Comparison of ENCODE assay signal across 8 cellular contexts in the genomic region with DNA sequence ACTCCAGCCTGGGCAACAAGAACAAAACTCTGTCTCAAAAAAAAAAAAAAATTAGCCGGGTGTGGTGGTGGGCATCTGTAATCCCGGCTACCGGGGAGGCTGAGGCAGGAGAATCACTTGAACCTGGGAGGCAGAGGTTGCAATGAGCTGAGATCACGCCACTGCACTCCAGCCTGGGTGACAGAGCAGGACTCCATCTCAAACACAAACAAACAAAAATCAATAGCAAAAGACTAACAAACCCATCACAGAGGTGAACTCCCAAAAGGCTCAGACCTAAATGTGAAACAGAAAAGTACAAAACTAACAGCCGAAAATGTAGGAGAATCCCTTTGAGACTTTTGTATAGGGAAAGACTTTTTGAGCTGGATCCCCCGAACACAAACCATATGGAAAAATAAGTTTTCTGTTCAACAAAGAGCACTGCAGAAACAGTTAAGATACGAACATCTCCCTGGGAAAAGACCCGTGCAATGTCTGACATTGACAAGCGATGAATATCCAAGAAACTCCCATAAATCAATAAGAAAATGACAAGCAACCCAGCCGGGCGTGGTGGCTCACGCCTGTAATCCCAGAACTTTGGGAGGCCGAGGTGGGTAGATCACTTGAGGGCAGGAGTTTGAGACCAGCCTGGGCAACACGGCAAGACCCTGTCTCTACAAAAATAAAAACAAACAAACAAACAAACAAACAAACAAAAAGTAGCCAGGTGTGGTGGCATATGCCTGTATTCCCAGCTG. TPM values are rescaled to one million over a fixed set of nuclear protein-coding genes. Genes with fewer than 3 reads are reported as not detected.
"Had no signal": no experiment of that assay in that cellular context is flagged by ENCODE, and none has a peak within 500 bp of the region (broad histone marks: within the 10 kb centered on the region; RNA-seq: fewer than 3 reads in every experiment).

No MANE protein-coding gene starts in this region.

RNA-seq across cellular contexts. Expression of a gene that starts 51.7 kb away (rescaled TPM):
- total RNA-seq: M059J, NCI-H460, OCI-LY7, PC-9, Right ventricle myocardium inferior, RPMI7951, SJCRH30, SK-MEL-5 had no signal

RNA-seq across cellular contexts. Expression of a gene that starts 55.4 kb away (rescaled TPM):
- total RNA-seq: SK-MEL-5 had no signal
